In genomic region chr9:134179918-134180785, GRCh38 we compare ENCODE assay signal across 2 cellular contexts.
TF ChIP-seq lines count a peak whose summit lies in the region.

No MANE protein-coding gene starts in this region.

TF ChIP-seq in liver, 16 proteins besides CTCF, POLR2A, EP300 and RAD21:
- TF ChIP-seq YY1 (IDR thresholded peaks at IDR 0.05): no peak
- TF ChIP-seq EGR1 (IDR thresholded peaks at IDR 0.05; ENCODE audit: low read depth in 2 of 2): no peak
- TF ChIP-seq RXRA (IDR thresholded peaks at IDR 0.05): no peak
- no peak for TF ChIP-seq MAX (IDR thresholded peaks at IDR 0.05)
- no peak for TF ChIP-seq JUND (IDR thresholded peaks at IDR 0.05)
- no peak for TF ChIP-seq REST (IDR thresholded peaks at IDR 0.05)
- no peak for TF ChIP-seq ZBTB33 (IDR thresholded peaks at IDR 0.05)
- TF ChIP-seq TAF1 (conservative IDR thresholded peaks at IDR 0.05): no peak
- TF ChIP-seq FOXA1 (IDR thresholded peaks at IDR 0.05): no peak
- no peak for TF ChIP-seq HNF4A (conservative IDR thresholded peaks at IDR 0.05)
- no peak for TF ChIP-seq FOXA2 (IDR thresholded peaks at IDR 0.05)
- TF ChIP-seq ATF3 (IDR thresholded peaks at IDR 0.05): no peak
- no peak for TF ChIP-seq NR2F2 (IDR thresholded peaks at IDR 0.05)

TF ChIP-seq in HepG2, 621 proteins besides CTCF, POLR2A, EP300 and RAD21:
- TF ChIP-seq ATF7 (IDR thresholded peaks at IDR 0.05): no peak
- TF ChIP-seq ATF7 (CRISPR knock-in tag; IDR thresholded peaks at IDR 0.05): no peak
- no peak for TF ChIP-seq HMGXB3 (CRISPR knock-in tag; IDR thresholded peaks at IDR 0.05; ENCODE audit: borderline replicate concordance)
- TF ChIP-seq JUNB (CRISPR knock-in tag; IDR thresholded peaks at IDR 0.05; ENCODE audit: borderline replicate concordance): no peak
- no peak for TF ChIP-seq ZBTB10 (CRISPR knock-in tag; IDR thresholded peaks at IDR 0.05; ENCODE audit: borderline replicate concordance)
- no peak for TF ChIP-seq ZNF331 (CRISPR knock-in tag; IDR thresholded peaks at IDR 0.05)
- no peak for TF ChIP-seq HNF1B (CRISPR knock-in tag; IDR thresholded peaks at IDR 0.05)
- TF ChIP-seq ZNF576 (CRISPR knock-in tag; IDR thresholded peaks at IDR 0.05): no peak
- no peak for TF ChIP-seq KAT8 (CRISPR knock-in tag; IDR thresholded peaks at IDR 0.05)
- TF ChIP-seq MBD4 (IDR thresholded peaks at IDR 0.05; ENCODE audit: borderline replicate concordance, low read length): no peak
- TF ChIP-seq NR2F1 (CRISPR knock-in tag; IDR thresholded peaks at IDR 0.05): no peak
- TF ChIP-seq ASH2L (IDR thresholded peaks at IDR 0.05; ENCODE audit: insufficient read length, low read depth, low read length): no peak
- TF ChIP-seq DZIP1 (CRISPR knock-in tag; IDR thresholded peaks at IDR 0.05): no peak
- TF ChIP-seq CREB1 (IDR thresholded peaks at IDR 0.05): no peak
- TF ChIP-seq CREB1 (CRISPR knock-in tag; IDR thresholded peaks at IDR 0.05): no peak
